In the genomic region with DNA sequence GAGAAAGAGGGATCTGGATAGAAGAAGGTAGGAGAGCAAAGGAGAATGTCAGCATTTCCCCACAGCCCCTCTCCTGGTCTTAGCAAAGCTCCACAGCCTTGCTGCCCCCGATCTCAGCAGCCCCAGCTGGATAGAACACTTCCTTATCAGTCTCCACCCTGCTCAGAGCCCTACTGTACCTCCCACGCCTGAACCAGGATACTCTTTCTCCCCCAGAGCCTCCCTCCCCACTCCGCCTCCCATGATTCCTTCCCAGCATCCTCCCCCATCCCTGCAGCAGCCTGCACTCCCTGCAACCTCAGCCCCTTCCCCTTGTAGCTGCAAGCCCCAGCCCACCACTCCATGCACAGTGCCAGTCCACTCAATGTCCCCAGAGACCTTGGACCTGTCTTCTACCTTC, we compare ENCODE assay signal across 10 cellular contexts.
"Had no signal": no experiment of that assay in that cellular context is flagged by ENCODE, and none has a peak within 500 bp of the region (broad histone marks: within the 10 kb centered on the region; RNA-seq: fewer than 3 reads in every experiment).

No MANE protein-coding gene starts in this region.

- H3K36me3 ChIP-seq: esophagus squamous epithelium, prostate gland had no signal

- DNase-seq: activated CD4-positive, alpha-beta T cell treated with anti-CD3 and anti-CD28 coated beads for 36 hours; activated CD4-positive, alpha-beta T cell treated with anti-CD3 and anti-CD28 coated beads, Interleukin-2, amount 50 U/mL, for 48 hours; amniotic stem cell; effector CD8-positive, alpha-beta T cell; esophagus squamous epithelium; immature natural killer cell; right cardiac atrium; stimulated activated naive CD8-positive, alpha-beta T cell treated with anti-CD3 and anti-CD28 coated beads, Interleukin-15, amount 100 ng/mL, for 72 hours had no signal

- ATAC-seq: activated CD4-positive, alpha-beta T cell treated with anti-CD3 and anti-CD28 coated beads for 36 hours; right cardiac atrium; stimulated activated naive CD8-positive, alpha-beta T cell treated with anti-CD3 and anti-CD28 coated beads, Interleukin-15, amount 100 ng/mL, for 72 hours; WTC11 had no signal

- H3K4me1 ChIP-seq: esophagus squamous epithelium, prostate gland had no signal

- H3K4me3 ChIP-seq: esophagus squamous epithelium, prostate gland had no signal

- H3K27ac ChIP-seq: esophagus squamous epithelium, prostate gland had no signal
